Comparison of ENCODE assay signal across 1 cellular context in genomic region chr19:30434797-30435594, GRCh38.
TF ChIP-seq lines count a peak whose summit lies in the region.

No MANE protein-coding gene starts in this region.

TF ChIP-seq in HEK293, 187 proteins besides CTCF, POLR2A, EP300 and RAD21 (continued from another document):
- TF ChIP-seq PBX3 (CRISPR knock-in tag; IDR thresholded peaks at IDR 0.05) (no peak), ZNF600 (tag by site-specific recombination; IDR thresholded peaks at IDR 0.05) (no peak), ZNF658 (tag by site-specific recombination; IDR thresholded peaks at IDR 0.05) (peak; percentile 98), KLF7 (tag by site-specific recombination; IDR thresholded peaks at IDR 0.05; ENCODE audit: borderline replicate concordance) (no peak), ZNF146 (tag by site-specific recombination; IDR thresholded peaks at IDR 0.05) (peak; percentile 39; the same call in 1 of the 2 replicates), ZNF776 (tag by site-specific recombination; IDR thresholded peaks at IDR 0.05; ENCODE audit: borderline replicate concordance) (no peak), GLIS2 (tag by site-specific recombination; IDR thresholded peaks at IDR 0.05) (no peak), ZNF24 (tag by site-specific recombination; IDR thresholded peaks at IDR 0.05) (no peak), FEZF1 (tag by site-specific recombination; IDR thresholded peaks at IDR 0.05) (no peak), OVOL3 (tag by site-specific recombination; IDR thresholded peaks at IDR 0.05) (0 out of 2 replicates have a peak, but pooled peaks have one; percentile 7), ZNF394 (tag by site-specific recombination; IDR thresholded peaks at IDR 0.05; ENCODE audit: borderline replicate concordance) (no peak), GLI2 (tag by site-specific recombination; IDR thresholded peaks at IDR 0.05; ENCODE audit: borderline replicate concordance, low read depth) (no peak)
